Comparison of ENCODE assay signal across 8 cellular contexts in genomic region chr13:31431722-31432137, GRCh38.
DNase-seq lines count a peak whose midpoint lies in the region; ATAC-seq and TF ChIP-seq lines count a peak whose summit lies in the region.

No MANE protein-coding gene starts in this region.

- no peak overlapping the region for H3K27ac Mint-ChIP-seq in memory B cell

- no peak overlapping the region for H3K4me3 Mint-ChIP-seq in memory B cell

- H3K9me3 ChIP-seq in BE2C (no peaks in the 10 kb centered on the region), stomach (no peaks in the 10 kb centered on the region)

- no peaks in the 10 kb centered on the region for H3K4me1 Mint-ChIP-seq in memory B cell

- H3K36me3 Mint-ChIP-seq in memory B cell = no peaks in the 10 kb centered on the region

- H3K9me3 Mint-ChIP-seq in memory B cell = no peaks in the 10 kb centered on the region

- intact Hi-C loops in stomach (cut with DNase I; ENCODE audit: low total_unique reads) = no loop called here

- peaks cover 6% of the 10 kb centered on the region for H3K27me3 Mint-ChIP-seq in memory B cell

- 27 to 38% (median 36%) methylated on average over 4 of the region's 4 CpGs for WGBS in stomach, 5 donors

- no peak overlapping the region for H3K27ac ChIP-seq in stomach

- H3K4me1 ChIP-seq in BE2C = no peaks in the 10 kb centered on the region
- H3K4me1 ChIP-seq in stomach = no peaks in the 10 kb centered on the region

- no peak for TF ChIP-seq POLR2A in stomach (IDR thresholded peaks at IDR 0.05)

- H3K36me3 ChIP-seq in BE2C (no peaks in the 10 kb centered on the region), stomach (no peaks in the 10 kb centered on the region)

- TF ChIP-seq EP300 in stomach (IDR thresholded peaks at IDR 0.05) = no peak

- ATAC-seq in GM18870 (IDR thresholded peaks at IDR 0.05; ENCODE audit: unreplicated experiment) (peak; percentile 61), memory B cell (ENCODE audit: low read depth) (peak; percentile 62), GM18873 (IDR thresholded peaks at IDR 0.05; ENCODE audit: low FRiP score, unreplicated experiment) (no peak)

- peak; percentile 63 for DNase-seq in BE2C
- peak; percentile 43 for DNase-seq in LoVo (ENCODE audit: low spot score)
- peak; percentile 69 for DNase-seq in dermis blood vessel endothelial cell
- peak; percentile 30 to 39 for DNase-seq in memory B cell (ENCODE audit: low spot score in 2 of 2)
- DNase-seq in stomach = peak; percentile 51

- peak; percentile 84 for TF ChIP-seq CTCF in BE2C (IDR thresholded peaks at IDR 0.05; ENCODE audit: low read depth, low read length)
- peak; percentile 55 for TF ChIP-seq CTCF in WI38 (IDR thresholded peaks at IDR 0.05; ENCODE audit: low read depth, low read length)
- TF ChIP-seq CTCF in stomach (IDR thresholded peaks at IDR 0.05) = peak in 4 of 7 experiments; percentile 36 to 88 (median 82)

- H3K27me3 ChIP-seq in BE2C (no peaks in the 10 kb centered on the region), stomach (no peaks in the 10 kb centered on the region)

- H3K4me3 ChIP-seq in BE2C (ENCODE audit: low read depth, low read length) = no peak overlapping the region
- H3K4me3 ChIP-seq in WI38 (ENCODE audit: low read depth, low read length) = no peak overlapping the region
- H3K4me3 ChIP-seq in stomach = no peak overlapping the region
